ENCODE assay signal across 10 cellular contexts in genomic region chr1:204307334-204307883, GRCh38. TPM values are rescaled to one million over a fixed set of nuclear protein-coding genes. Genes with fewer than 3 reads are reported as not detected.
DNase-seq lines count a peak whose midpoint lies in the region; ATAC-seq and TF ChIP-seq lines count a peak whose summit lies in the region.
"Had no signal": no experiment of that assay in that cellular context is flagged by ENCODE, and none has a peak within 500 bp of the region (broad histone marks: within the 10 kb centered on the region; RNA-seq: fewer than 3 reads in every experiment).

No MANE protein-coding gene starts in this region.

- H3K9me3 Mint-ChIP-seq in activated CD4-positive, alpha-beta T cell treated with anti-CD3 and anti-CD28 coated beads, Interleukin-2, amount 10 ng/mL, durations not matched to agents 7 days and 5 days = no peaks in the 10 kb centered on the region
- H3K9me3 Mint-ChIP-seq: activated naive CD8-positive, alpha-beta T cell treated with anti-CD3 and anti-CD28 coated beads, Interleukin-2, amount 10 ng/mL, durations not matched to agents 7 days and 5 days had no signal

- WGBS in mesodermal cell (ENCODE audit: insufficient coverage in 2 of 2), 2 experiments = 13 to 19% methylated on average over 10 to 12 of the region's 12 CpGs

- CTCF ChIA-PET in activated CD4-positive, alpha-beta T cell treated with anti-CD3 and anti-CD28 coated beads, Interleukin-2, amount 10 ng/mL, durations not matched to agents 7 days and 5 days (lab: Charles Lee) = no interaction called here

- H3K36me3 ChIP-seq in right atrium auricular region (no peaks in the 10 kb centered on the region), duodenal mucosa (ENCODE audit: control insufficient read depth in 1 of 2, insufficient read depth in 2 of 2, low read length in 2 of 2) (peaks cover 0 to 4% of the 10 kb centered on the region in 2 donors), mesodermal cell (ENCODE audit: control insufficient read depth, insufficient read depth, low read length) (no peaks in the 10 kb centered on the region)

- H3K9ac ChIP-seq in duodenal mucosa (ENCODE audit: low read depth in 1 of 2, low read length in 2 of 2) = no peak overlapping the region
- H3K9ac ChIP-seq: parathyroid adenoma had no signal

- peak overlapping the region in 1 of 2 donors; percentile 4 for H3K27ac ChIP-seq in right atrium auricular region
- no peak overlapping the region for H3K27ac ChIP-seq in duodenal mucosa (ENCODE audit: low read depth, low read length)
- peak overlapping the region; percentile 30 for H3K27ac ChIP-seq in mesodermal cell (ENCODE audit: low read depth, low read length, severe bottlenecking)
- H3K27ac ChIP-seq: parathyroid adenoma had no signal

- H3K27me3 ChIP-seq in right atrium auricular region (no peaks in the 10 kb centered on the region), duodenal mucosa (ENCODE audit: control insufficient read depth in 1 of 2, insufficient read depth in 2 of 2, low read length in 2 of 2) (no peaks in the 10 kb centered on the region)

- TF ChIP-seq CTCF in right atrium auricular region (IDR thresholded peaks at IDR 0.05) = peak in 1 of 2 donors; percentile 64

- no peaks in the 10 kb centered on the region for H3K4me1 ChIP-seq in right atrium auricular region
- peaks cover 5 to 8% of the 10 kb centered on the region in 2 donors for H3K4me1 ChIP-seq in duodenal mucosa (ENCODE audit: control insufficient read depth in 1 of 2, insufficient read depth in 2 of 2, low read length in 2 of 2)
- peaks cover 44% of the 10 kb centered on the region for H3K4me1 ChIP-seq in mesodermal cell (ENCODE audit: control insufficient read depth, insufficient read depth, low read length, poor library complexity, severe bottlenecking)
- H3K4me1 ChIP-seq: parathyroid adenoma had no signal

- no peak for DNase-seq in Right ventricle myocardium superior
- DNase-seq in right atrium auricular region (ENCODE audit: low spot score) = no peak
- no peak for DNase-seq in SKM-1 (lab: John Stamatoyannopoulos, UW; ENCODE audit: unreplicated experiment)
- DNase-seq in activated CD4-positive, alpha-beta T cell treated with anti-CD3 and anti-CD28 coated beads, Interleukin-2, amount 10 ng/mL, durations not matched to agents 7 days and 5 days = no peak
- no peak for DNase-seq in stimulated activated CD4-positive, alpha-beta T cell treated with anti-CD3 and anti-CD28 coated beads, Interleukin-15, amount 100 ng/mL, for 24 hours
- DNase-seq in stimulated activated CD4-positive, alpha-beta T cell treated with anti-CD3 and anti-CD28 coated beads, Interleukin-1b, Interleukin-23, amount 100 ng/mL, for 48 hours = no peak
- DNase-seq: activated naive CD8-positive, alpha-beta T cell treated with anti-CD3 and anti-CD28 coated beads, Interleukin-2, amount 10 ng/mL, durations not matched to agents 7 days and 5 days had no signal

- H3K9me3 ChIP-seq in right atrium auricular region (no peaks in the 10 kb centered on the region), duodenal mucosa (ENCODE audit: control insufficient read depth in 1 of 2, low read length in 2 of 2) (no peaks in the 10 kb centered on the region), mesodermal cell (ENCODE audit: control insufficient read depth, low read length) (no peaks in the 10 kb centered on the region)

- H3K4me3 ChIP-seq in right atrium auricular region (peak overlapping the region in 1 of 2 donors; percentile 19), duodenal mucosa (ENCODE audit: low read depth in 1 of 2, low read length in 2 of 2) (peak overlapping the region; percentile 18 to 31), mesodermal cell (ENCODE audit: extremely low read depth, insufficient read depth, low read length, poor library complexity, severe bottlenecking) (peak overlapping the region; percentile 15)

- peaks cover 22% of the 10 kb centered on the region for H3K27me3 Mint-ChIP-seq in activated CD4-positive, alpha-beta T cell treated with anti-CD3 and anti-CD28 coated beads, Interleukin-2, amount 10 ng/mL, durations not matched to agents 7 days and 5 days

- intact Hi-C loops in Right ventricle myocardium superior (cut with DNase I) = no loop called here

- no peak overlapping the region for H3K4me3 Mint-ChIP-seq in activated CD4-positive, alpha-beta T cell treated with anti-CD3 and anti-CD28 coated beads, Interleukin-2, amount 10 ng/mL, durations not matched to agents 7 days and 5 days
- H3K4me3 Mint-ChIP-seq: activated naive CD8-positive, alpha-beta T cell treated with anti-CD3 and anti-CD28 coated beads, Interleukin-2, amount 10 ng/mL, durations not matched to agents 7 days and 5 days had no signal

- ATAC-seq in Right ventricle myocardium superior (ENCODE audit: poor library complexity) = peak; percentile 86

- POLR2A ChIA-PET in activated CD4-positive, alpha-beta T cell treated with anti-CD3 and anti-CD28 coated beads, Interleukin-2, amount 10 ng/mL, durations not matched to agents 7 days and 5 days (lab: Charles Lee) = no interaction called here

- no peaks in the 10 kb centered on the region for H3K4me1 Mint-ChIP-seq in activated CD4-positive, alpha-beta T cell treated with anti-CD3 and anti-CD28 coated beads, Interleukin-2, amount 10 ng/mL, durations not matched to agents 7 days and 5 days
- H3K4me1 Mint-ChIP-seq: activated naive CD8-positive, alpha-beta T cell treated with anti-CD3 and anti-CD28 coated beads, Interleukin-2, amount 10 ng/mL, durations not matched to agents 7 days and 5 days had no signal

- H3K36me3 Mint-ChIP-seq in activated CD4-positive, alpha-beta T cell treated with anti-CD3 and anti-CD28 coated beads, Interleukin-2, amount 10 ng/mL, durations not matched to agents 7 days and 5 days (ENCODE audit: low read depth) = no peaks in the 10 kb centered on the region
- H3K36me3 Mint-ChIP-seq: activated naive CD8-positive, alpha-beta T cell treated with anti-CD3 and anti-CD28 coated beads, Interleukin-2, amount 10 ng/mL, durations not matched to agents 7 days and 5 days had no signal

- H3K27ac Mint-ChIP-seq in activated CD4-positive, alpha-beta T cell treated with anti-CD3 and anti-CD28 coated beads, Interleukin-2, amount 10 ng/mL, durations not matched to agents 7 days and 5 days = no peak overlapping the region
- H3K27ac Mint-ChIP-seq: activated naive CD8-positive, alpha-beta T cell treated with anti-CD3 and anti-CD28 coated beads, Interleukin-2, amount 10 ng/mL, durations not matched to agents 7 days and 5 days had no signal

RNA-seq across cellular contexts. Expression of gene PLEKHA6, which starts 52.3 kb away (rescaled TPM):
- total RNA-seq in Right ventricle myocardium superior = 20.0 TPM
- total RNA-seq in right atrium auricular region = 10 to 100 TPM; 18.1 to 25.7 TPM
- 7.6 TPM for polyA plus RNA-seq in mesodermal cell (2013, experiment 1 of 2)
- 9.2 TPM for polyA plus RNA-seq in mesodermal cell (2013, experiment 2 of 2)
- not detected for total RNA-seq in activated CD4-positive, alpha-beta T cell treated with anti-CD3 and anti-CD28 coated beads, Interleukin-2, amount 10 ng/mL, durations not matched to agents 7 days and 5 days

Comparison
In these comparisons a context has a peak if more than half of its experiments do, and no peak if none do; other contexts are left out.
1. RNA of gene PLEKHA6, which starts 52.3 kb away (total RNA-seq): 18.1 to 25.7 TPM in right atrium auricular region and 20.0 TPM in Right ventricle myocardium superior (single experiment); not detected in activated CD4-positive, alpha-beta T cell treated with anti-CD3 and anti-CD28 coated beads, Interleukin-2, amount 10 ng/mL, durations not matched to agents 7 days and 5 days; every median in the first group is over 10 times any median in the second.